22 cellular contexts compared by ENCODE assay signal in genomic region chr12:91663331-91663998, GRCh38.
DNase-seq lines count a peak whose midpoint lies in the region; ATAC-seq and TF ChIP-seq lines count a peak whose summit lies in the region.
"Had no signal": no experiment of that assay in that cellular context is flagged by ENCODE, and none has a peak within 500 bp of the region (broad histone marks: within the 10 kb centered on the region; RNA-seq: fewer than 3 reads in every experiment).

No MANE protein-coding gene starts in this region.

- peak; percentile 91 for DNase-seq in DMS53 treated with DMSO at 0.1 percent for 48 hours (lab: John Stamatoyannopoulos, UW; ENCODE audit: unreplicated experiment)
- peak; percentile 77 to 96 for DNase-seq in NCI-H2081 (lab: John Stamatoyannopoulos, UW)
- peak; percentile 39 to 58 for DNase-seq in SHP77 (lab: John Stamatoyannopoulos, UW)
- DNase-seq in NCI-H524 treated with DMSO at 0.1 percent for 48 hours (lab: John Stamatoyannopoulos, UW), result no peak
- DNase-seq in NCI-H1048 (lab: John Stamatoyannopoulos, UW), result no peak
- DNase-seq: activated CD4-positive, CD25-positive, alpha-beta regulatory T cell; adrenal gland; central memory CD4-positive, alpha-beta T cell; DND-41; effector memory CD8-positive, alpha-beta T cell; HFFc6; hypothalamus; MM.1S; pancreas; stimulated activated CD4-positive, alpha-beta T cell treated with anti-CD3 and anti-CD28 coated beads, Interleukin-4, amount 100 ng/mL, for 24 hours; stimulated activated CD8-positive, alpha-beta memory T cell treated with anti-CD3 and anti-CD28 coated beads, Interleukin-4, amount 100 ng/mL, for 48 hours; T-helper 2 cell had no signal

- H3K27me3 Mint-ChIP-seq in nephron (ENCODE audit: low read depth), result no peaks in the 10 kb centered on the region
- H3K27me3 Mint-ChIP-seq: B cell; effector memory CD8-positive, alpha-beta T cell had no signal

- no peak overlapping the region for H3K4me3 Mint-ChIP-seq in nephron
- H3K4me3 Mint-ChIP-seq: B cell; effector memory CD8-positive, alpha-beta T cell; HFFc6 had no signal

- TF ChIP-seq CTCF in nephron (IDR thresholded peaks at IDR 0.05; ENCODE audit: unreplicated experiment in 3 of 3), result no peak

- peak overlapping the region; percentile 80 to 90 (median 86) for H3K27ac Mint-ChIP-seq in nephron
- H3K27ac Mint-ChIP-seq: B cell; effector memory CD8-positive, alpha-beta T cell; HFFc6 had no signal

- peaks cover 3% of the 10 kb centered on the region for H3K9me3 Mint-ChIP-seq in nephron
- H3K9me3 Mint-ChIP-seq: effector memory CD8-positive, alpha-beta T cell; HFFc6 had no signal

- peaks cover 48% of the 10 kb centered on the region for H3K4me1 Mint-ChIP-seq in nephron
- H3K4me1 Mint-ChIP-seq: B cell had no signal

- peaks cover 4% of the 10 kb centered on the region for H3K36me3 Mint-ChIP-seq in nephron (ENCODE audit: low read depth)

- ATAC-seq in HG03442 (IDR thresholded peaks at IDR 0.05; ENCODE audit: unreplicated experiment) (no peak), GM21360 (IDR thresholded peaks at IDR 0.05; ENCODE audit: unreplicated experiment) (no peak)
- ATAC-seq: effector memory CD8-positive, alpha-beta T cell; HepG2; pancreas had no signal

Comparison
In these comparisons a context has a peak if more than half of its experiments do, and no peak if none do; other contexts are left out.
1. DNase-seq: peak in DMS53 treated with DMSO at 0.1 percent for 48 hours (single experiment), NCI-H2081 (2 of 2) and SHP77 (2 of 2); none in NCI-H524 treated with DMSO at 0.1 percent for 48 hours (single experiment) and NCI-H1048 (single experiment).